ENCODE assay signal across 14 cellular contexts in genomic region chr1:226904772-226905171, GRCh38. TPM values are rescaled to one million over a fixed set of nuclear protein-coding genes. Genes with fewer than 3 reads are reported as not detected.
DNase-seq lines count a peak whose midpoint lies in the region; ATAC-seq and TF ChIP-seq lines count a peak whose summit lies in the region.
"Had no signal": no experiment of that assay in that cellular context is flagged by ENCODE, and none has a peak within 500 bp of the region (broad histone marks: within the 10 kb centered on the region; RNA-seq: fewer than 3 reads in every experiment).

No MANE protein-coding gene starts in this region.

- H3K27ac ChIP-seq in BLaER1 treated with 17β-estradiol and CSF1 and Interleukin-3, amounts not matched to agents 10 nM and 100 nM: no peak overlapping the region
- peak overlapping the region; percentile 23 for H3K27ac ChIP-seq in left ventricle myocardium inferior (replicated peaks)
- peak overlapping the region; percentile 60 to 75 (median 68) for H3K27ac ChIP-seq in sigmoid colon
- H3K27ac ChIP-seq in esophagus squamous epithelium: peak overlapping the region in 1 of 4 donors; percentile 69
- H3K27ac ChIP-seq: A549 had no signal

- no peak overlapping the region for H3K9ac ChIP-seq in BLaER1 treated with 17β-estradiol and CSF1 and Interleukin-3, amounts not matched to agents 10 nM and 100 nM

- TF ChIP-seq POLR2A in sigmoid colon (IDR thresholded peaks at IDR 0.05): no peak
- no peak for TF ChIP-seq POLR2A in esophagus squamous epithelium (IDR thresholded peaks at IDR 0.05)

- H3K36me3 ChIP-seq in BLaER1 treated with 17β-estradiol and CSF1 and Interleukin-3, amounts not matched to agents 10 nM and 100 nM: peaks cover 0 to 7% (median 0%) of the 10 kb centered on the region in 11 experiments; a peak in 1 of 22 replicates
- H3K36me3 ChIP-seq in left ventricle myocardium inferior: peaks cover 14% of the 10 kb centered on the region
- peaks cover 0 to 28% (median 11%) of the 10 kb centered on the region in 4 donors for H3K36me3 ChIP-seq in sigmoid colon
- H3K36me3 ChIP-seq in esophagus squamous epithelium: peaks cover 0 to 24% (median 0%) of the 10 kb centered on the region in 3 donors
- H3K36me3 ChIP-seq: BE2C had no signal

- TF ChIP-seq CTCF in left ventricle myocardium inferior (IDR thresholded peaks at IDR 0.05; ENCODE audit: borderline replicate concordance) (no peak), sigmoid colon (IDR thresholded peaks at IDR 0.05) (no peak), esophagus squamous epithelium (IDR thresholded peaks at IDR 0.05) (no peak)

- peaks cover 14 to 94% (median 79%) of the 10 kb centered on the region in 10 experiments; a peak in 19 of 20 replicates for H3K4me1 ChIP-seq in BLaER1 treated with 17β-estradiol and CSF1 and Interleukin-3, amounts not matched to agents 10 nM and 100 nM
- peaks cover 13% of the 10 kb centered on the region for H3K4me1 ChIP-seq in left ventricle myocardium inferior
- H3K4me1 ChIP-seq in sigmoid colon: peaks cover 0 to 18% (median 15%) of the 10 kb centered on the region in 4 donors
- peaks cover 0 to 6% (median 3%) of the 10 kb centered on the region in 3 donors for H3K4me1 ChIP-seq in esophagus squamous epithelium
- H3K4me1 ChIP-seq: A549, BE2C, Caco-2, HAP-1 had no signal

- H3K4me2 ChIP-seq in BLaER1 treated with 17β-estradiol and CSF1 and Interleukin-3, amounts not matched to agents 10 nM and 100 nM: peak overlapping the region in 9 of 11 experiments; percentile 27 to 90 (median 75); a peak in 17 of 22 replicates
- H3K4me2 ChIP-seq: A549 had no signal

- WGBS in sigmoid colon, 2 donors: 87 to 90% methylated on average over 3 of the region's 3 CpGs
- 62 to 70% methylated on average over 3 of the region's 3 CpGs for WGBS in esophagus squamous epithelium, 2 donors

- peaks cover 0 to 8% (median 0%) of the 10 kb centered on the region in 11 experiments; a peak in 2 of 22 replicates for H3K9me3 ChIP-seq in BLaER1 treated with 17β-estradiol and CSF1 and Interleukin-3, amounts not matched to agents 10 nM and 100 nM (replicated peaks in 1 of 11)
- no peaks in the 10 kb centered on the region for H3K9me3 ChIP-seq in left ventricle myocardium inferior (replicated peaks)
- H3K9me3 ChIP-seq in sigmoid colon: no peaks in the 10 kb centered on the region
- no peaks in the 10 kb centered on the region for H3K9me3 ChIP-seq in esophagus squamous epithelium
- H3K9me3 ChIP-seq: A549, BE2C, Caco-2, HAP-1 had no signal

- no peak for TF ChIP-seq EP300 in sigmoid colon (IDR thresholded peaks at IDR 0.05)

- peak; percentile 60 for ATAC-seq in GM19438 (IDR thresholded peaks at IDR 0.05; ENCODE audit: low read depth, unreplicated experiment)
- ATAC-seq in GM18861 (IDR thresholded peaks at IDR 0.05; ENCODE audit: unreplicated experiment): no peak
- ATAC-seq: A549, K562 had no signal

- DNase-seq in left ventricle myocardium inferior (no peak), sigmoid colon (no peak), T-helper 9 cell (no peak), esophagus squamous epithelium (lab: John Stamatoyannopoulos, UW) (no peak)
- DNase-seq: BE2C; Caco-2; CD8-positive, alpha-beta memory T cell; GF-D8 had no signal

- H4K20me1 ChIP-seq in BLaER1 treated with 17β-estradiol and CSF1 and Interleukin-3, amounts not matched to agents 10 nM and 100 nM: no peaks in the 10 kb centered on the region

- H3K27me3 ChIP-seq in BLaER1 treated with 17β-estradiol and CSF1 and Interleukin-3, amounts not matched to agents 10 nM and 100 nM: no peaks in the 10 kb centered on the region
- H3K27me3 ChIP-seq in left ventricle myocardium inferior (ENCODE audit: low read depth): no peaks in the 10 kb centered on the region
- no peaks in the 10 kb centered on the region for H3K27me3 ChIP-seq in sigmoid colon
- H3K27me3 ChIP-seq in esophagus squamous epithelium: no peaks in the 10 kb centered on the region
- H3K27me3 ChIP-seq: BE2C had no signal

- intact Hi-C loops in left ventricle myocardium inferior (cut with micrococcal nuclease) (no loop called here), sigmoid colon (cut with DNase I) (no loop called here), esophagus squamous epithelium (cut with DNase I) (no loop called here)

- no peak overlapping the region for H3K4me3 ChIP-seq in BLaER1 treated with 17β-estradiol and CSF1 and Interleukin-3, amounts not matched to agents 10 nM and 100 nM
- no peak overlapping the region for H3K4me3 ChIP-seq in left ventricle myocardium inferior
- H3K4me3 ChIP-seq in sigmoid colon: no peak overlapping the region
- H3K4me3 ChIP-seq in esophagus squamous epithelium: no peak overlapping the region
- H3K4me3 ChIP-seq: A549, HAP-1, K562 had no signal

RNA-seq across cellular contexts. Expression of gene PSEN2, which starts 34.4 kb away (rescaled TPM):
- total RNA-seq in left ventricle myocardium inferior (16.6 TPM), sigmoid colon (10 to 100 TPM; 23.2 to 56.8 (median 32.8) TPM), esophagus squamous epithelium (10 to 100 TPM in 3 of 4 donors, 1 to 10 TPM in 1; 8.3 to 23.5 (median 17.8) TPM)
- 10 to 100 TPM in 2 of 3 donors, 1 to 10 TPM in 1; 4.4 to 16.9 (median 10.8) TPM for polyA plus RNA-seq in sigmoid colon

RNA-seq across cellular contexts. Expression of gene COQ8A, which starts 35.3 kb away (rescaled TPM):
- total RNA-seq in left ventricle myocardium inferior (357 TPM), sigmoid colon (100 to 1,000 TPM in 2 of 4 donors, 10 to 100 TPM in 2; 57.8 to 129 (median 91.6) TPM), esophagus squamous epithelium (10 to 100 TPM in 3 of 4 donors, 1 to 10 TPM in 1; 9.3 to 37.8 (median 16.9) TPM)
- polyA plus RNA-seq in sigmoid colon: 10 to 100 TPM; 20.3 to 60.2 (median 20.4) TPM

Comparison
In these comparisons a context has a peak if more than half of its experiments do, and no peak if none do; other contexts are left out.
1. H3K27ac ChIP-seq: peak in left ventricle myocardium inferior (single experiment) and sigmoid colon (4 of 4); none in BLaER1 treated with 17β-estradiol and CSF1 and Interleukin-3, amounts not matched to agents 10 nM and 100 nM (0 of 11).